In the genomic region with DNA sequence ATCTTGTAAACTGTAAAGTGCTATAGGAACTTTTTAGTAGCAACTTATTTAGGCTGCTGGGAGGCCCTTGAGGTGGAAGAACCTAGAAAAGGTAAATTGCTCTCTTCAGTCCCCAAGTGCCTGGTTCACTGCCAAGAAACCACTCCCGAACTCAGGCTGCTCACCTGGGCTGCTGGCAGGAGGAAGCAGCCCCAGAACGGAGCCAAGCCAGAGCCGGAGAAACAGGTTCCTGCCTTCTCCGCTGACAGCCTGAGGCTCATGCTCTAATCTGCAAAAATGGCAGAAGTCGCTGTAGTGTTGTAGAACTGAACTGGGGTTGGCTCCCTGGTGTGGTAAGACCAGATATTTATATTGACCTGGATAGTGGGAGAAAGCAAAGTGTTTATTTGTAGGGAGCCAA, we compare ENCODE assay signal across 11 cellular contexts.
DNase-seq lines count a peak whose midpoint lies in the region; ATAC-seq and TF ChIP-seq lines count a peak whose summit lies in the region.
"Had no signal": no experiment of that assay in that cellular context is flagged by ENCODE, and none has a peak within 500 bp of the region (broad histone marks: within the 10 kb centered on the region; RNA-seq: fewer than 3 reads in every experiment).

No MANE protein-coding gene starts in this region.

- H3K18ac ChIP-seq in mesendoderm (ENCODE audit: low read length) = no peak overlapping the region

- POLR2A ChIA-PET in MCF 10A (lab: Yijun Ruan, JAX) = no interaction called here
- POLR2A ChIA-PET in CD8-positive, alpha-beta memory T cell (lab: Charles Lee) = no interaction called here

- no peak for TF ChIP-seq CTCF in MCF 10A (IDR thresholded peaks at IDR 0.05; ENCODE audit: unreplicated experiment)

- no peak overlapping the region for H3K9ac ChIP-seq in mesendoderm (ENCODE audit: low read length)
- H3K9ac ChIP-seq: parathyroid adenoma had no signal

- H4K8ac ChIP-seq in mesendoderm (ENCODE audit: low read depth, low read length) = no peak overlapping the region

- no peak overlapping the region for H3K23ac ChIP-seq in mesendoderm (ENCODE audit: low read length)

- no peak overlapping the region for H3K4me3 Mint-ChIP-seq in MCF 10A (ENCODE audit: unreplicated experiment)
- H3K4me3 Mint-ChIP-seq in CD8-positive, alpha-beta memory T cell = no peak overlapping the region
- H3K4me3 Mint-ChIP-seq: activated naive CD8-positive, alpha-beta T cell treated with anti-CD3 and anti-CD28 coated beads, Interleukin-2, amount 50 U/mL, for 24 hours had no signal

- no peaks in the 10 kb centered on the region for H3K36me3 ChIP-seq in mesendoderm (ENCODE audit: control insufficient read depth, insufficient read depth, low read length)
- no peaks in the 10 kb centered on the region for H3K36me3 ChIP-seq in CD8-positive, alpha-beta memory T cell (ENCODE audit: insufficient read depth, low read length)

- no peak overlapping the region for H3K4ac ChIP-seq in mesendoderm (ENCODE audit: low read depth, low read length)

- H3K4me2 ChIP-seq in mesendoderm (ENCODE audit: low read length) = no peak overlapping the region

- BruUV-seq in MCF 10A (replicated peaks; lab: Mats Ljungman, UMichigan) = no TSS peak

- H3K4me1 ChIP-seq in mesendoderm (ENCODE audit: control insufficient read depth, low read depth, low read length) = no peaks in the 10 kb centered on the region
- no peaks in the 10 kb centered on the region for H3K4me1 ChIP-seq in CD8-positive, alpha-beta memory T cell (ENCODE audit: insufficient read depth, low read length)
- H3K4me1 ChIP-seq: parathyroid adenoma had no signal

- CTCF ChIA-PET in MCF 10A (lab: Yijun Ruan, JAX) = no interaction called here
- CTCF ChIA-PET in CD8-positive, alpha-beta memory T cell (lab: Charles Lee) = no interaction called here

- H2BK15ac ChIP-seq in mesendoderm (replicated peaks; ENCODE audit: low read depth) = no peak overlapping the region

- no peak overlapping the region for H4K5ac ChIP-seq in mesendoderm (ENCODE audit: low read length)

- H2BK5ac ChIP-seq in mesendoderm (ENCODE audit: low read length) = no peak overlapping the region

- no peaks in the 10 kb centered on the region for H3K9me3 ChIP-seq in CD8-positive, alpha-beta memory T cell (ENCODE audit: low read length)

- ATAC-seq in GM18861 (IDR thresholded peaks at IDR 0.05; ENCODE audit: unreplicated experiment) = no peak
- no peak for ATAC-seq in GM18873 (IDR thresholded peaks at IDR 0.05; ENCODE audit: low FRiP score, unreplicated experiment)
- ATAC-seq: activated naive CD8-positive, alpha-beta T cell treated with anti-CD3 and anti-CD28 coated beads, Interleukin-2, amount 50 U/mL, for 24 hours had no signal

- H3K79me2 ChIP-seq in mesendoderm (ENCODE audit: control insufficient read depth, insufficient read depth, low read length) = no peaks in the 10 kb centered on the region
- H3K79me2 ChIP-seq: parathyroid adenoma had no signal

- peak; percentile 31 for DNase-seq in DMS153 (lab: John Stamatoyannopoulos, UW)
- peak; percentile 15 for DNase-seq in NCI-H187 treated with DMSO at 0.1 percent for 48 hours (lab: John Stamatoyannopoulos, UW)
- DNase-seq in MCF 10A (ENCODE audit: unreplicated experiment) = peak; percentile 51
- DNase-seq in mesendoderm = peak; percentile 54
- no peak for DNase-seq in CD8-positive, alpha-beta memory T cell
- no peak for DNase-seq in DMS114 treated with DMSO at 0.1 percent for 48 hours (lab: John Stamatoyannopoulos, UW; ENCODE audit: unreplicated experiment)
- DNase-seq: activated naive CD8-positive, alpha-beta T cell treated with anti-CD3 and anti-CD28 coated beads, Interleukin-2, amount 50 U/mL, for 24 hours had no signal

- peaks cover 13% of the 10 kb centered on the region for H3K4me1 Mint-ChIP-seq in MCF 10A (ENCODE audit: insufficient read depth, unreplicated experiment)
- H3K4me1 Mint-ChIP-seq in CD8-positive, alpha-beta memory T cell = no peaks in the 10 kb centered on the region
- H3K4me1 Mint-ChIP-seq: activated naive CD8-positive, alpha-beta T cell treated with anti-CD3 and anti-CD28 coated beads, Interleukin-2, amount 50 U/mL, for 24 hours had no signal

- H3K27me3 Mint-ChIP-seq in MCF 10A (ENCODE audit: insufficient read depth, unreplicated experiment) = no peaks in the 10 kb centered on the region
- H3K27me3 Mint-ChIP-seq in CD8-positive, alpha-beta memory T cell = peaks cover 0 to 1% of the 10 kb centered on the region in 2 donors
- H3K27me3 Mint-ChIP-seq: activated naive CD8-positive, alpha-beta T cell treated with anti-CD3 and anti-CD28 coated beads, Interleukin-2, amount 50 U/mL, for 24 hours had no signal

- no peaks in the 10 kb centered on the region for H3K36me3 Mint-ChIP-seq in MCF 10A (ENCODE audit: insufficient read depth, unreplicated experiment)
- H3K36me3 Mint-ChIP-seq in CD8-positive, alpha-beta memory T cell = no peaks in the 10 kb centered on the region

- H3K79me1 ChIP-seq in mesendoderm (ENCODE audit: low read length) = no peaks in the 10 kb centered on the region

- no peak overlapping the region for H3K4me3 ChIP-seq in mesendoderm (ENCODE audit: low read length)
- H3K4me3 ChIP-seq in CD8-positive, alpha-beta memory T cell (ENCODE audit: low read length) = no peak overlapping the region
- H3K4me3 ChIP-seq: SK-N-MC had no signal

- no peak overlapping the region for H2BK120ac ChIP-seq in mesendoderm (ENCODE audit: low read depth, low read length)

- no peak overlapping the region for H2AK5ac ChIP-seq in mesendoderm (ENCODE audit: low read length)

- H3K27me3 ChIP-seq in mesendoderm (ENCODE audit: insufficient read depth, low read length, poor library complexity) = no peaks in the 10 kb centered on the region
- H3K27me3 ChIP-seq in CD8-positive, alpha-beta memory T cell (ENCODE audit: insufficient read depth, low read length, poor library complexity, severe bottlenecking) = no peaks in the 10 kb centered on the region

- WGBS in mesendoderm (ENCODE audit: extremely low coverage, insufficient coverage, low lambda C conversion rate) = no CpG with 5 or more reads among the region's 5 CpGs

- H3K56ac ChIP-seq in mesendoderm (ENCODE audit: low read length) = no peak overlapping the region

- intact Hi-C loops in MCF 10A (cut with micrococcal nuclease) = no loop called here

- H3K27ac Mint-ChIP-seq in MCF 10A (ENCODE audit: low read depth, unreplicated experiment) = no peak overlapping the region
- no peak overlapping the region for H3K27ac Mint-ChIP-seq in CD8-positive, alpha-beta memory T cell
- H3K27ac Mint-ChIP-seq: activated naive CD8-positive, alpha-beta T cell treated with anti-CD3 and anti-CD28 coated beads, Interleukin-2, amount 50 U/mL, for 24 hours had no signal

- no peak overlapping the region for H3K27ac ChIP-seq in mesendoderm (ENCODE audit: low read depth, low read length)
- H3K27ac ChIP-seq in CD8-positive, alpha-beta memory T cell (ENCODE audit: low read depth, low read length) = no peak overlapping the region
- H3K27ac ChIP-seq: parathyroid adenoma, SK-N-MC had no signal

- no peaks in the 10 kb centered on the region for H3K9me3 Mint-ChIP-seq in MCF 10A (ENCODE audit: unreplicated experiment)
- no peaks in the 10 kb centered on the region for H3K9me3 Mint-ChIP-seq in CD8-positive, alpha-beta memory T cell
- H3K9me3 Mint-ChIP-seq: activated naive CD8-positive, alpha-beta T cell treated with anti-CD3 and anti-CD28 coated beads, Interleukin-2, amount 50 U/mL, for 24 hours had no signal

Comparison
In these comparisons a context has a peak if more than half of its experiments do, and no peak if none do; other contexts are left out.
1. DNase-seq: peak in DMS153 (single experiment), NCI-H187 treated with DMSO at 0.1 percent for 48 hours (single experiment), MCF 10A (single experiment) and mesendoderm (single experiment); none in CD8-positive, alpha-beta memory T cell (0 of 5) and DMS114 treated with DMSO at 0.1 percent for 48 hours (single experiment).